ENCODE assay signal across 26 cellular contexts in the genomic region with DNA sequence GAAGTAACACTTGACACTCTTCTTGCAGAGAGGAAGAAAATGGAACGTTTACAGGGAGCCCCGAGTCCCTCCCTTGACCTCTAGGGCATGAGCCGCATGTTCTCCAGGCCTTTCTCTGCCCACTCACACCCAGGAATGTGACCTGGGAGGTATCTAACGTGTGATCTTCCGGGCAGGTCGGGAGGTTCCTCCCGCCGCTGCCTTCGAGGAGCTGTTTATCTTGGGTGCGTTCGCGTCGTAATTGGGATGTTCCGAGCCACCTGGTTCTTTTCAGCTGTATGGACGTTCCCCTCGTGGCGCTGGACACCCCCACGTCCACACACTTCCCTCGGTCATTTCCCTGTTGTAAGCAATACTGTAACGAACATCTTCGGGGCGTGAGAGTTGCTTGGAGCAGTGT. TPM values are rescaled to one million over a fixed set of nuclear protein-coding genes. Genes with fewer than 3 reads are reported as not detected.
A peak's percentile ranks its signal among the peaks of the same experiment; 100 is the strongest.
DNase-seq lines count a peak whose midpoint lies in the region; ATAC-seq and TF ChIP-seq lines count a peak whose summit lies in the region.
"Had no signal": no experiment of that assay in that cellular context is flagged by ENCODE, and none has a peak within 500 bp of the region (broad histone marks: within the 10 kb centered on the region; RNA-seq: fewer than 3 reads in every experiment).

No MANE protein-coding gene starts in this region.

- peak overlapping the region; percentile 52 for H4K12ac ChIP-seq in trophoblast cell (ENCODE audit: low read depth, low read length)

- H3K4me1 ChIP-seq in CD8-positive, alpha-beta T cell (ENCODE audit: insufficient read depth, low read length) = peaks cover 33% of the 10 kb centered on the region
- H3K4me1 ChIP-seq in endodermal cell (ENCODE audit: control insufficient read depth, insufficient read depth, low read length) (no peaks in the 10 kb centered on the region), trophoblast cell (ENCODE audit: control insufficient read depth in 1 of 2, insufficient read depth in 2 of 2, low read length in 2 of 2) (peaks cover 40 to 42% of the 10 kb centered on the region in 2 experiments)
- H3K4me1 ChIP-seq: neural progenitor cell had no signal

- no peak for DNase-seq in CD8-positive, alpha-beta T cell
- no peak for DNase-seq in T-helper 17 cell
- DNase-seq in endodermal cell = no peak
- peak in 1 of 2 donors; percentile 57 for DNase-seq in trophoblast cell
- no peak for DNase-seq in 8988T
- no peak for DNase-seq in NCI-H2171 treated with DMSO at 0.1 percent for 48 hours (lab: John Stamatoyannopoulos, UW)
- no peak for DNase-seq in RKO (ENCODE audit: low spot score)
- DNase-seq in AG08395 (ENCODE audit: low spot score) = no peak
- DNase-seq: activated CD8-positive, alpha-beta T cell treated with anti-CD3 and anti-CD28 coated beads for 36 hours; activated naive CD4-positive, alpha-beta T cell treated with Interleukin-2 at 50 U/mL for 16 hours; activated T-cell treated with anti-CD3 and anti-CD28 coated beads, Interleukin-2, amount 50 U/mL, for 1 hour; aorta; GOT3; heart right ventricle; left lung; NCI-H1436 treated with DMSO at 0.1 percent for 48 hours; NCI-H524 treated with DMSO at 0.1 percent for 48 hours; RPMI8226; SK-N-SH; stimulated activated CD4-positive, alpha-beta T cell treated with anti-CD3 and anti-CD28 coated beads, Interleukin-2, amount 100 ng/mL, for 48 hours; stimulated activated naive CD8-positive, alpha-beta T cell treated with anti-CD3 and anti-CD28 coated beads, Interleukin-15, Interleukin-2, amounts not matched to agents 100 U/mL and 50 U/mL, for 24 hours; thyroid gland had no signal

- H3K36me3 Mint-ChIP-seq in CD8-positive, alpha-beta T cell = no peaks in the 10 kb centered on the region
- H3K36me3 Mint-ChIP-seq in T-helper 17 cell (ENCODE audit: low read depth) (peaks cover 2% of the 10 kb centered on the region), endodermal cell (ENCODE audit: low read depth) (peaks cover 64% of the 10 kb centered on the region)

- peak overlapping the region; percentile 11 for H3K4me3 Mint-ChIP-seq in CD8-positive, alpha-beta T cell
- H3K4me3 Mint-ChIP-seq in T-helper 17 cell (peak overlapping the region; percentile 43), endodermal cell (no peak overlapping the region)

- peaks cover 3% of the 10 kb centered on the region for H3K9me3 Mint-ChIP-seq in CD8-positive, alpha-beta T cell
- peaks cover 1% of the 10 kb centered on the region for H3K9me3 Mint-ChIP-seq in endodermal cell
- H3K9me3 Mint-ChIP-seq: neural progenitor cell had no signal

- H3K27ac Mint-ChIP-seq in CD8-positive, alpha-beta T cell = no peak overlapping the region
- H3K27ac Mint-ChIP-seq in T-helper 17 cell (peak overlapping the region; percentile 84), endodermal cell (peak overlapping the region; percentile 42)
- H3K27ac Mint-ChIP-seq: activated CD8-positive, alpha-beta T cell treated with anti-CD3 and anti-CD28 coated beads for 36 hours had no signal

- no peaks in the 10 kb centered on the region for H3K27me3 Mint-ChIP-seq in CD8-positive, alpha-beta T cell (ENCODE audit: low read depth)
- H3K27me3 Mint-ChIP-seq in T-helper 17 cell = no peaks in the 10 kb centered on the region
- H3K27me3 Mint-ChIP-seq in endodermal cell (ENCODE audit: insufficient read depth) = no peaks in the 10 kb centered on the region

- no peaks in the 10 kb centered on the region for H3K27me3 ChIP-seq in CD8-positive, alpha-beta T cell (ENCODE audit: insufficient read depth, low read length)
- H3K27me3 ChIP-seq in endodermal cell (ENCODE audit: control insufficient read depth, insufficient read depth, low read length, poor library complexity, severe bottlenecking) (no peaks in the 10 kb centered on the region), trophoblast cell (ENCODE audit: insufficient read depth, low read length) (no peaks in the 10 kb centered on the region)
- H3K27me3 ChIP-seq: heart right ventricle, left lung, neural progenitor cell, thyroid gland had no signal

- H3K4ac ChIP-seq in trophoblast cell (ENCODE audit: low read depth, low read length) = peak overlapping the region; percentile 95

- peak overlapping the region; percentile 15 for H2AFZ ChIP-seq in trophoblast cell (ENCODE audit: insufficient read depth, low read length, poor library complexity)
- H2AFZ ChIP-seq: neural progenitor cell had no signal

- H3K4me3 ChIP-seq in CD8-positive, alpha-beta T cell (ENCODE audit: low read depth, low read length) = no peak overlapping the region
- H3K4me3 ChIP-seq in endodermal cell (ENCODE audit: low read length) (no peak overlapping the region), trophoblast cell (ENCODE audit: low read depth, low read length) (no peak overlapping the region)
- H3K4me3 ChIP-seq: left lung, neural progenitor cell, thyroid gland had no signal

- peak overlapping the region; percentile 73 for H3K18ac ChIP-seq in trophoblast cell (ENCODE audit: low read length)

- ATAC-seq in CD8-positive, alpha-beta T cell = no peak
- ATAC-seq in T-helper 17 cell = no peak
- ATAC-seq: activated CD4-positive, CD25-positive, alpha-beta regulatory T cell treated with anti-CD3 and anti-CD28 coated beads, Interleukin-2, amount 50 U/mL, for 24 hours; activated CD8-positive, alpha-beta T cell treated with anti-CD3 and anti-CD28 coated beads for 36 hours; heart right ventricle; left lung; stimulated activated naive CD8-positive, alpha-beta T cell treated with anti-CD3 and anti-CD28 coated beads, Interleukin-15, Interleukin-2, amounts not matched to agents 100 U/mL and 50 U/mL, for 24 hours had no signal

- H2BK5ac ChIP-seq in trophoblast cell (ENCODE audit: low read depth, low read length, poor library complexity) = peak overlapping the region; percentile 67

- no peak overlapping the region for H3K23ac ChIP-seq in trophoblast cell (ENCODE audit: low read length)

- CTCF ChIA-PET in CD8-positive, alpha-beta T cell (lab: Charles Lee) = interaction anchor here (1.2 to 1.5 kb wide), 2 partner anchors 44 to 49 kb away, joined by 3 to 4 read pairs; partner anchors contain the start of gene WDR18

- peaks cover 59% of the 10 kb centered on the region for H3K79me2 ChIP-seq in trophoblast cell (ENCODE audit: control insufficient read depth, insufficient read depth, low read length, poor library complexity)

- H2AK5ac ChIP-seq in trophoblast cell (ENCODE audit: low read length) = peak overlapping the region; percentile 11

- peak overlapping the region; percentile 17 for H3K4me2 ChIP-seq in trophoblast cell (ENCODE audit: low read length)
- H3K4me2 ChIP-seq: neural progenitor cell had no signal

- no peak for TF ChIP-seq CTCF in CD8-positive, alpha-beta T cell (IDR thresholded peaks at IDR 0.05)
- no peak for TF ChIP-seq CTCF in endodermal cell (conservative IDR thresholded peaks at IDR 0.05)

- peak overlapping the region; percentile 11 for H2BK12ac ChIP-seq in trophoblast cell (ENCODE audit: low read length)

- POLR2A ChIA-PET in CD8-positive, alpha-beta T cell (lab: Charles Lee) = no interaction called here

- H3K36me3 ChIP-seq in CD8-positive, alpha-beta T cell (ENCODE audit: insufficient read depth, low read length) = no peaks in the 10 kb centered on the region
- peaks cover 39% of the 10 kb centered on the region for H3K36me3 ChIP-seq in endodermal cell (ENCODE audit: control insufficient read depth, insufficient read depth, low read length)
- peaks cover 84 to 88% of the 10 kb centered on the region in 2 experiments for H3K36me3 ChIP-seq in trophoblast cell (ENCODE audit: control insufficient read depth in 1 of 2, insufficient read depth in 2 of 2, low read length in 2 of 2)
- H3K36me3 ChIP-seq: neural progenitor cell, thyroid gland had no signal

- 92 to 94% methylated on average over 15 to 22 of the region's 22 CpGs for WGBS in endodermal cell (ENCODE audit: insufficient coverage in 1 of 2, insufficient read length in 1 of 2), 2 experiments
- no CpG with 5 or more reads among the region's 22 CpGs for WGBS in trophoblast cell (ENCODE audit: extremely low coverage, insufficient coverage, insufficient read length)

- intact Hi-C loops in CD8-positive, alpha-beta T cell (cut with DNase I, micrococcal nuclease) = no loop called here

- H3K79me1 ChIP-seq in trophoblast cell (ENCODE audit: low read length) = peaks cover 25% of the 10 kb centered on the region

- peak overlapping the region; percentile 4 for H2BK120ac ChIP-seq in trophoblast cell (ENCODE audit: insufficient read depth, low read length, poor library complexity)

- peak overlapping the region; percentile 28 for H3K14ac ChIP-seq in trophoblast cell (ENCODE audit: low read length)

- no peak overlapping the region for H3K27ac ChIP-seq in CD8-positive, alpha-beta T cell (ENCODE audit: low read depth, low read length)
- no peak overlapping the region for H3K27ac ChIP-seq in endodermal cell (ENCODE audit: low read depth, low read length)
- H3K27ac ChIP-seq in trophoblast cell (ENCODE audit: low read depth, low read length) = peak overlapping the region; percentile 51
- H3K27ac ChIP-seq: neural progenitor cell had no signal

- H3K9me3 ChIP-seq in CD8-positive, alpha-beta T cell (ENCODE audit: low read length) = no peaks in the 10 kb centered on the region
- H3K9me3 ChIP-seq in T-helper 17 cell (ENCODE audit: control insufficient read depth, low read length, poor library complexity, severe bottlenecking) = no peaks in the 10 kb centered on the region
- no peaks in the 10 kb centered on the region for H3K9me3 ChIP-seq in endodermal cell (ENCODE audit: control insufficient read depth, low read length)
- peaks cover 1% of the 10 kb centered on the region for H3K9me3 ChIP-seq in trophoblast cell (ENCODE audit: insufficient read depth, low read depth, low read length)
- H3K9me3 ChIP-seq: left lung, SK-N-SH, thyroid gland had no signal

- H4K91ac ChIP-seq in trophoblast cell (ENCODE audit: low read depth, low read length) = peak overlapping the region; percentile 37

- H4K8ac ChIP-seq in trophoblast cell (ENCODE audit: low read depth, low read length) = peak overlapping the region; percentile 34

- peaks cover 24% of the 10 kb centered on the region for H3K4me1 Mint-ChIP-seq in CD8-positive, alpha-beta T cell (ENCODE audit: low read depth)
- peaks cover 23% of the 10 kb centered on the region for H3K4me1 Mint-ChIP-seq in T-helper 17 cell
- H3K4me1 Mint-ChIP-seq in endodermal cell = no peaks in the 10 kb centered on the region

- H3K9ac ChIP-seq in endodermal cell (ENCODE audit: extremely low read depth, low read length, poor library complexity, severe bottlenecking) (no peak overlapping the region), trophoblast cell (ENCODE audit: low read length) (no peak overlapping the region)
- H3K9ac ChIP-seq: neural progenitor cell, SK-N-SH had no signal

RNA-seq across cellular contexts. Expression of gene ARID3A, which starts 13.6 kb away (rescaled TPM):
- 1 to 10 TPM; 2.0 to 2.7 TPM for total RNA-seq in CD8-positive, alpha-beta T cell
- total RNA-seq in T-helper 17 cell = 10 to 100 TPM in 1 of 2 donors, 1 to 10 TPM in 1; 8.1 to 11.8 TPM
- total RNA-seq in endodermal cell = 100 to 1,000 TPM; 121 to 124 TPM
- 40.4 TPM for polyA plus RNA-seq in endodermal cell (2013, experiment 1 of 2)
- polyA plus RNA-seq in endodermal cell (2013, experiment 2 of 2) = 41.7 TPM
- polyA plus RNA-seq in trophoblast cell (2013) = 445 and 449 TPM in 2 replicates

RNA-seq across cellular contexts. Expression of gene KISS1R, which starts 22.3 kb away (rescaled TPM):
- under 1 TPM; 0.81 to 0.90 TPM for total RNA-seq in CD8-positive, alpha-beta T cell
- total RNA-seq in T-helper 17 cell (under 1 TPM; 0.94 to 0.99 TPM), endodermal cell (under 1 TPM in 1 of 2 donors, not detected in 1; 0.73 TPM)
- 1.3 TPM for polyA plus RNA-seq in endodermal cell (2013, experiment 1 of 2)
- 0.70 TPM for polyA plus RNA-seq in endodermal cell (2013, experiment 2 of 2)
- 0.10 and 0.14 TPM in 2 replicates for polyA plus RNA-seq in trophoblast cell (2013)
- total RNA-seq: aorta, fibroblast of villous mesenchyme, heart right ventricle, M059J, thyroid gland had no signal
- polyA plus RNA-seq: aorta, heart right ventricle, SK-N-SH had no signal

RNA-seq across cellular contexts. Expression of gene R3HDM4, which starts 26.4 kb away (rescaled TPM):
- 100 to 1,000 TPM; 242 to 261 TPM for total RNA-seq in CD8-positive, alpha-beta T cell
- total RNA-seq in T-helper 17 cell (100 to 1,000 TPM; 233 to 243 TPM), endodermal cell (10 to 100 TPM; 61.1 to 64.7 TPM)
- polyA plus RNA-seq in endodermal cell (2013, experiment 1 of 2) = 54.6 TPM
- 56.9 TPM for polyA plus RNA-seq in endodermal cell (2013, experiment 2 of 2)
- 51.5 and 52.5 TPM in 2 replicates for polyA plus RNA-seq in trophoblast cell (2013)

RNA-seq across cellular contexts. Expression of gene WDR18, which starts 44.7 kb away (rescaled TPM):
- 10 to 100 TPM; 20.6 to 22.7 TPM for total RNA-seq in CD8-positive, alpha-beta T cell
- total RNA-seq in T-helper 17 cell (10 to 100 TPM; 18.2 to 42.8 TPM), endodermal cell (10 to 100 TPM; 68.6 to 85.6 TPM)
- 59.4 TPM for polyA plus RNA-seq in endodermal cell (2013, experiment 1 of 2)
- polyA plus RNA-seq in endodermal cell (2013, experiment 2 of 2) = 62.7 TPM
- 43.8 and 45.6 TPM in 2 replicates for polyA plus RNA-seq in trophoblast cell (2013)

RNA-seq across cellular contexts. Expression of gene RNU6-9, which starts 46.2 kb away (rescaled TPM):
- not detected for total RNA-seq in CD8-positive, alpha-beta T cell
- total RNA-seq in T-helper 17 cell = not detected
- not detected for total RNA-seq in endodermal cell
- polyA plus RNA-seq in endodermal cell (2013, experiment 1 of 2) = under 0.01 TPM
- under 0.01 TPM for polyA plus RNA-seq in endodermal cell (2013, experiment 2 of 2)
- polyA plus RNA-seq in trophoblast cell (2013) = not detected in 2 replicates
- total RNA-seq: activated CD8-positive, alpha-beta T cell treated with anti-CD3 and anti-CD28 coated beads for 36 hours; aorta; fibroblast of villous mesenchyme; heart right ventricle; left lung; M059J; thyroid gland had no signal
- polyA plus RNA-seq: aorta, heart right ventricle, SK-N-SH had no signal

Comparison
In these comparisons a context has a peak if more than half of its experiments do, and no peak if none do; other contexts are left out.
1. RNA of gene ARID3A, which starts 13.6 kb away (total RNA-seq): 121 to 124 TPM in endodermal cell; 8.1 to 11.8 TPM in T-helper 17 cell and 2.0 to 2.7 TPM in CD8-positive, alpha-beta T cell; every median in the first group is over 4 times any median in the second.